In the genomic region with DNA sequence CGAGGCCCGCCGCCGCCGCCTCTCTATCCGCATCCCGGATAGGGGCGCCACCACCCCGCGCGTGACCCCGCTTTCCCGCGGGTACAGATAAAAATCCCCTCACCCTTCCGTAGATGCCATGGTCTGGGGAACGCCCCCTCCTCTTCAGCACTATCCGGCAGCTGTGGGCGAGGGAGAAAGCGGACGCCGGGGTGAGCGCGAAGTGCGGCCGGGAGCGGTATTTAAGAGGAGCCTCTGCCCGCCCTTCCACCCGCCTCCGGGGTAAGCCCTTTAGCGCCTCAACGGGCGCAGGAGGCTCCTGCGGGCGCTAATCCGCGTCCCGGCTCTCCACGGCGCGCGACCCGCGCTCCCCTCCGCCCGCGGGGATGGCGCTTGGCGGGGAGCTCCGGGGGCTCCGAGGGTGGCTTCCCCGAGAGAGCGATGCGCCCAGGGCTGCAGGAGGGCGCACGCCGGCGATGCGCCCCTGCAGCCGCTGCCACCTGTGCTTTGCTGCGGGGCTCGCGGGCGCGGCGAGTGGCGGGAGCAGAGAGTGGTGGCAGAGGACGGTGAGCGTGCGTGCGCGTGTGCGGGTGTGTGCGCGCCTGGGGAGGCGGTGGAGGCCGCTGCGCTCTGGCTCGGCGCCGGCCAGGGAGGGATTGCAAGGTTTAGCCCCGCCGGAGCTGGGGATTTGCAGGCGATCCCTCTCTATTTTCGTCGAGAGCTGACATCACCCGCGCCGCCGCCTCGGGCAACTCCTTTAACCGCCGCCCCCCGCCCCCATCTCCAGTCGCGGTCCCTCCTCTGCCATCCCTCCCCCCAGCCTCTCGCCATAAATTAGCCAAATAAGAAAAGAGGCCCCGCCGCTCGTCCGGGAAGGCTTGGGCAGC, we compare ENCODE assay signal across 8 cellular contexts. TPM values are rescaled to one million over a fixed set of nuclear protein-coding genes. Genes with fewer than 3 reads are reported as not detected.
DNase-seq lines count a peak whose midpoint lies in the region; ATAC-seq and TF ChIP-seq lines count a peak whose summit lies in the region.

A gene (minus strand): TSS at position 712 of the 866 bp plus-strand sequence. CDS start 592 bp downstream, at position 120.

- no peak for TF ChIP-seq CTCF in CD8-positive, alpha-beta T cell (IDR thresholded peaks at IDR 0.05)
- TF ChIP-seq CTCF in heart left ventricle (IDR thresholded peaks at IDR 0.05), result no peak

- TF ChIP-seq POLR2A in heart left ventricle (IDR thresholded peaks at IDR 0.05), result no peak

- intact Hi-C loops in CD8-positive, alpha-beta T cell (cut with DNase I, micrococcal nuclease), result loop anchor here in 1 of 2 experiments (10.0 kb wide), 1 partner anchor 904 kb away; a partner anchor contains a TSS
- intact Hi-C loops in activated T-helper 2 cell treated with anti-CD3 and anti-CD28 coated beads, Interferon-gamma antibody, Interleukin-2, Interleukin-4, amounts not matched to agents 10 μg/mL and 5 μg/mL and 100 μg/mL, durations not matched to agents 14 hours and 24 hours and 36 hours (cut with micrococcal nuclease), result no loop called here
- intact Hi-C loops in heart left ventricle (cut with DNase I), result loop anchor here in 1 of 10 donors (10.0 kb wide), 1 partner anchor 904 kb away; a partner anchor contains a TSS
- intact Hi-C loops in posterior cingulate gyrus (cut with DNase I), result no loop called here

- H3K36me3 Mint-ChIP-seq in CD8-positive, alpha-beta T cell, result no peaks in the 10 kb centered on the region
- H3K36me3 Mint-ChIP-seq in activated T-helper 2 cell treated with anti-CD3 and anti-CD28 coated beads, Interferon-gamma antibody, Interleukin-2, Interleukin-4, amounts not matched to agents 10 μg/mL and 5 μg/mL and 100 μg/mL, durations not matched to agents 14 hours and 24 hours and 36 hours (ENCODE audit: low read depth), result no peaks in the 10 kb centered on the region

- DNase-seq in CD8-positive, alpha-beta T cell, result no peak
- DNase-seq in activated T-helper 2 cell treated with anti-CD3 and anti-CD28 coated beads, Interferon-gamma antibody, Interleukin-2, Interleukin-4, amounts not matched to agents 10 μg/mL and 5 μg/mL and 100 μg/mL, durations not matched to agents 14 hours and 24 hours and 36 hours (ENCODE audit: low spot score), result no peak
- DNase-seq in heart left ventricle (peak; percentile 27 to 66 (median 32)), posterior cingulate gyrus (peak; percentile 39 to 96 (median 76))

- H3K9me3 Mint-ChIP-seq in CD8-positive, alpha-beta T cell, result no peaks in the 10 kb centered on the region
- H3K9me3 Mint-ChIP-seq in activated T-helper 2 cell treated with anti-CD3 and anti-CD28 coated beads, Interferon-gamma antibody, Interleukin-2, Interleukin-4, amounts not matched to agents 10 μg/mL and 5 μg/mL and 100 μg/mL, durations not matched to agents 14 hours and 24 hours and 36 hours, result no peaks in the 10 kb centered on the region

- peaks cover 19% of the 10 kb centered on the region for H3K4me1 Mint-ChIP-seq in CD8-positive, alpha-beta T cell (ENCODE audit: low read depth)
- H3K4me1 Mint-ChIP-seq in activated T-helper 2 cell treated with anti-CD3 and anti-CD28 coated beads, Interferon-gamma antibody, Interleukin-2, Interleukin-4, amounts not matched to agents 10 μg/mL and 5 μg/mL and 100 μg/mL, durations not matched to agents 14 hours and 24 hours and 36 hours (ENCODE audit: low read depth), result peaks cover 4% of the 10 kb centered on the region

- under 1% methylated on average over 100 of the region's 100 CpGs for WGBS in HUES64
- WGBS in heart left ventricle, 4 donors, result 2 to 19% (median 8%) methylated on average over 39 to 100 of the region's 100 CpGs

- H3K4me1 ChIP-seq in CD8-positive, alpha-beta T cell (ENCODE audit: insufficient read depth, low read length), result peaks cover 5% of the 10 kb centered on the region
- H3K4me1 ChIP-seq in HUES64 (ENCODE audit: insufficient read depth, low read length), result peaks cover 5% of the 10 kb centered on the region
- H3K4me1 ChIP-seq in heart left ventricle, result peaks cover 0 to 26% (median 10%) of the 10 kb centered on the region in 12 donors

- no peak for ATAC-seq in CD8-positive, alpha-beta T cell
- ATAC-seq in heart left ventricle (peak in 3 of 4 donors; percentile 21 to 49 (median 48)), GM18511 (IDR thresholded peaks at IDR 0.05; ENCODE audit: unreplicated experiment) (no peak), HG02759 (IDR thresholded peaks at IDR 0.05; ENCODE audit: unreplicated experiment) (no peak), HG03460 (IDR thresholded peaks at IDR 0.05; ENCODE audit: unreplicated experiment) (no peak)

- POLR2A ChIA-PET in CD8-positive, alpha-beta T cell (lab: Charles Lee), result no interaction called here

- H3K27ac ChIP-seq in CD8-positive, alpha-beta T cell (ENCODE audit: low read depth, low read length), result no peak within 1 kb of the TSS
- H3K27ac ChIP-seq in HUES64 (ENCODE audit: low read depth, low read length), result no peak within 1 kb of the TSS
- no peak within 1 kb of the TSS for H3K27ac ChIP-seq in heart left ventricle

- no peaks in the 10 kb centered on the region for H3K9me3 ChIP-seq in CD8-positive, alpha-beta T cell (ENCODE audit: low read length)
- H3K9me3 ChIP-seq in HUES64 (ENCODE audit: insufficient read depth, low read depth, low read length), result no peaks in the 10 kb centered on the region
- H3K9me3 ChIP-seq in heart left ventricle, result no peaks in the 10 kb centered on the region

- peak within 1 kb of the TSS; percentile 46 for H3K9ac ChIP-seq in HUES64 (ENCODE audit: low read depth, low read length)

- CTCF ChIA-PET in CD8-positive, alpha-beta T cell (lab: Charles Lee), result interaction anchor here (1.3 kb wide), 1 partner anchor 9 kb away, joined by 3 read pairs; no protein-coding TSS in a partner anchor

- peak within 1 kb of the TSS; percentile 61 for H3K4me3 Mint-ChIP-seq in CD8-positive, alpha-beta T cell
- peak within 1 kb of the TSS; percentile 28 for H3K4me3 Mint-ChIP-seq in activated T-helper 2 cell treated with anti-CD3 and anti-CD28 coated beads, Interferon-gamma antibody, Interleukin-2, Interleukin-4, amounts not matched to agents 10 μg/mL and 5 μg/mL and 100 μg/mL, durations not matched to agents 14 hours and 24 hours and 36 hours (ENCODE audit: low read depth)

- no peak within 1 kb of the TSS for H3K27ac Mint-ChIP-seq in CD8-positive, alpha-beta T cell
- no peak within 1 kb of the TSS for H3K27ac Mint-ChIP-seq in activated T-helper 2 cell treated with anti-CD3 and anti-CD28 coated beads, Interferon-gamma antibody, Interleukin-2, Interleukin-4, amounts not matched to agents 10 μg/mL and 5 μg/mL and 100 μg/mL, durations not matched to agents 14 hours and 24 hours and 36 hours

- peaks cover 19% of the 10 kb centered on the region for H3K27me3 ChIP-seq in CD8-positive, alpha-beta T cell (ENCODE audit: insufficient read depth, low read length)
- peaks cover 95% of the 10 kb centered on the region for H3K27me3 ChIP-seq in HUES64 (ENCODE audit: insufficient read depth, low read length)
- peaks cover 0 to 94% (median 39%) of the 10 kb centered on the region in 9 donors for H3K27me3 ChIP-seq in heart left ventricle

- H3K4me3 ChIP-seq in CD8-positive, alpha-beta T cell (ENCODE audit: low read depth, low read length), result no peak within 1 kb of the TSS
- H3K4me3 ChIP-seq in HUES64 (ENCODE audit: low read length) (peak within 1 kb of the TSS; percentile 72), heart left ventricle (peak within 1 kb of the TSS; percentile 26 to 59 (median 49))

- peaks cover 69% of the 10 kb centered on the region for H3K27me3 Mint-ChIP-seq in CD8-positive, alpha-beta T cell (ENCODE audit: low read depth)
- peaks cover 85% of the 10 kb centered on the region for H3K27me3 Mint-ChIP-seq in activated T-helper 2 cell treated with anti-CD3 and anti-CD28 coated beads, Interferon-gamma antibody, Interleukin-2, Interleukin-4, amounts not matched to agents 10 μg/mL and 5 μg/mL and 100 μg/mL, durations not matched to agents 14 hours and 24 hours and 36 hours (ENCODE audit: low read depth)

- no peaks in the 10 kb centered on the region for H3K36me3 ChIP-seq in CD8-positive, alpha-beta T cell (ENCODE audit: insufficient read depth, low read length)
- no peaks in the 10 kb centered on the region for H3K36me3 ChIP-seq in HUES64 (ENCODE audit: insufficient read depth, low read length)
- H3K36me3 ChIP-seq in heart left ventricle, result no peaks in the 10 kb centered on the region

RNA-seq across cellular contexts. Expression of the gene that starts here (rescaled TPM):
- total RNA-seq in CD8-positive, alpha-beta T cell, result not detected
- polyA plus RNA-seq in HUES64 (2013, experiment 1 of 2), result 0.95 TPM
- polyA plus RNA-seq in HUES64 (2013, experiment 2 of 2), result 1.6 TPM
- not detected in 2 replicates for total RNA-seq in activated T-helper 2 cell treated with anti-CD3 and anti-CD28 coated beads, Interferon-gamma antibody, Interleukin-2, Interleukin-4, amounts not matched to agents 10 μg/mL and 5 μg/mL and 100 μg/mL, durations not matched to agents 14 hours and 24 hours and 36 hours
- total RNA-seq in heart left ventricle, result 10 to 100 TPM in 3 of 9 donors, 1 to 10 TPM in 6; 2.4 to 23.5 (median 6.3) TPM
- polyA plus RNA-seq in heart left ventricle, result 1 to 10 TPM in 1 of 2 donors, under 1 TPM in 1; 0.80 to 2.0 TPM

Comparison
In these comparisons a context has a peak if more than half of its experiments do, and no peak if none do; other contexts are left out.
1. ATAC-seq: peak in heart left ventricle (3 of 4); none in CD8-positive, alpha-beta T cell (single experiment), GM18511 (single experiment), HG02759 (single experiment) and HG03460 (single experiment).
2. DNase-seq: peak in heart left ventricle (5 of 5) and posterior cingulate gyrus (10 of 10); none in CD8-positive, alpha-beta T cell (0 of 7) and activated T-helper 2 cell treated with anti-CD3 and anti-CD28 coated beads, Interferon-gamma antibody, Interleukin-2, Interleukin-4, amounts not matched to agents 10 μg/mL and 5 μg/mL and 100 μg/mL, durations not matched to agents 14 hours and 24 hours and 36 hours (single experiment).